8 cellular contexts compared by ENCODE assay signal in the genomic region with DNA sequence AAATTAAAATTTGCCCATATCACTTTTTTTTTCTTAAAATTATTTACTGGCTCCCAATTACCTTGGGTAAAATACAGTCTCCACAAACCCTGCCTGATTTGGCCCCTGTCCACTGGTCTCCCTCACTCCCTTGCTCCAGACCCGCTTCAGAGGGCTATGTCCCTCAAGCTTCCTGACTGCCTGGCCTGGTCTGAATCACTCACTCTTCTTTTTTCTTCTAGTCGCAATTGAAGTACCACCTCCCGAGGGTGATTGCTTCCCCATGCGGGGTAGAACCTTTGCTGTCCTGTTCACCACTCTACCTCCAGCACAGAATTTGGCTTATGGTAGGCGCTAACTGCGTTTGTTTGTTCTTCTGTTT. TPM values are rescaled to one million over a fixed set of nuclear protein-coding genes. Genes with fewer than 3 reads are reported as not detected.
DNase-seq lines count a peak whose midpoint lies in the region; ATAC-seq and TF ChIP-seq lines count a peak whose summit lies in the region.

No MANE protein-coding gene starts in this region.

- ATAC-seq in HG02763 (IDR thresholded peaks at IDR 0.05; ENCODE audit: unreplicated experiment): no peak
- no peak for ATAC-seq in GM18861 (IDR thresholded peaks at IDR 0.05; ENCODE audit: unreplicated experiment)

- H3K4me3 ChIP-seq in CD4-positive, alpha-beta memory T cell (ENCODE audit: low read length in 2 of 2): peak overlapping the region; percentile 59 to 90
- H3K4me3 ChIP-seq in NB4 (ENCODE audit: low read depth, low read length): peak overlapping the region; percentile 82
- H3K4me3 ChIP-seq in endocrine pancreas (ENCODE audit: control insufficient read depth, insufficient read depth, low read length): peak overlapping the region; percentile 77
- peak overlapping the region; percentile 93 for H3K4me3 ChIP-seq in neuron (ENCODE audit: low read length)

- H2AFZ ChIP-seq in neuron (ENCODE audit: low read depth, low read length): peak overlapping the region; percentile 64

- H3K9me3 ChIP-seq in CD4-positive, alpha-beta memory T cell (ENCODE audit: control insufficient read depth in 1 of 2, low read length in 2 of 2): no peaks in the 10 kb centered on the region
- no peaks in the 10 kb centered on the region for H3K9me3 ChIP-seq in endocrine pancreas (ENCODE audit: control insufficient read depth, low read length)
- H3K9me3 ChIP-seq in neuron (ENCODE audit: low read length): no peaks in the 10 kb centered on the region

- peaks cover 21% of the 10 kb centered on the region for H3K4me1 ChIP-seq in CD4-positive, alpha-beta memory T cell (ENCODE audit: insufficient read depth, low read length)
- H3K4me1 ChIP-seq in endocrine pancreas (ENCODE audit: control insufficient read depth, insufficient read depth, low read length): no peaks in the 10 kb centered on the region
- H3K4me1 ChIP-seq in neuron (ENCODE audit: insufficient read depth, low read length): peaks cover 15% of the 10 kb centered on the region

- no peak for TF ChIP-seq POLR2A in NB4 (IDR thresholded peaks at IDR 0.05; ENCODE audit: extremely low read depth, insufficient read length)

- no peaks in the 10 kb centered on the region for H3K27me3 Mint-ChIP-seq in CD4-positive, alpha-beta memory T cell

- TF ChIP-seq CTCF in NB4 (IDR thresholded peaks at IDR 0.05; ENCODE audit: low read depth, low read length): no peak

- peak overlapping the region; percentile 95 to 99 (median 98) for H3K4me3 Mint-ChIP-seq in CD4-positive, alpha-beta memory T cell

- DNase-seq in CD4-positive, alpha-beta memory T cell: no peak
- DNase-seq in NB4 (ENCODE audit: low read depth) (no peak), H4 (ENCODE audit: low spot score) (no peak)
- DNase-seq in activated CD8-positive, alpha-beta memory T cell treated with anti-CD3 and anti-CD28 coated beads for 24 hours: no peak

- intact Hi-C loops in CD4-positive, alpha-beta memory T cell (cut with micrococcal nuclease): loop anchor here (1.0 to 5.0 kb wide), 3 partner anchors 9 to 51 kb away; a partner anchor contains a TSS

- peak overlapping the region; percentile 94 to 99 (median 98) for H3K27ac Mint-ChIP-seq in CD4-positive, alpha-beta memory T cell

- H3K9ac ChIP-seq in endocrine pancreas (ENCODE audit: control insufficient read depth, insufficient read depth, low read length): no peak overlapping the region

- no peaks in the 10 kb centered on the region for H3K9me3 Mint-ChIP-seq in CD4-positive, alpha-beta memory T cell

- CTCF ChIA-PET in CD4-positive, alpha-beta memory T cell (lab: Charles Lee; ENCODE audit: partially characterized antibody): interaction anchor here (0.9 to 1.8 kb wide), 8 partner anchors 8 to 54 kb away, joined by 3 to 8 read pairs (median 3); a partner anchor contains a TSS

- H3K36me3 Mint-ChIP-seq in CD4-positive, alpha-beta memory T cell: peaks cover 14 to 30% of the 10 kb centered on the region in 2 donors

- POLR2A ChIA-PET in CD4-positive, alpha-beta memory T cell (lab: Charles Lee; ENCODE audit: partially characterized antibody): interaction anchor here (1.0 to 2.7 kb wide), 15 partner anchors 9 to 131 kb away, joined by 3 to 45 read pairs (median 5); a partner anchor contains a TSS

- no peaks in the 10 kb centered on the region for H3K36me3 ChIP-seq in CD4-positive, alpha-beta memory T cell (ENCODE audit: insufficient read depth, low read length)
- H3K36me3 ChIP-seq in endocrine pancreas (ENCODE audit: control insufficient read depth, insufficient read depth, low read length) (no peaks in the 10 kb centered on the region), neuron (ENCODE audit: insufficient read depth, low read length) (peaks cover 7% of the 10 kb centered on the region)

- peak overlapping the region; percentile 67 for H3K27ac ChIP-seq in CD4-positive, alpha-beta memory T cell (ENCODE audit: low read depth, low read length)

- H3K4me1 Mint-ChIP-seq in CD4-positive, alpha-beta memory T cell: peaks cover 19 to 33% (median 28%) of the 10 kb centered on the region in 4 donors

- no peaks in the 10 kb centered on the region for H3K27me3 ChIP-seq in CD4-positive, alpha-beta memory T cell (ENCODE audit: insufficient read depth, low read length)
- H3K27me3 ChIP-seq in endocrine pancreas (ENCODE audit: control insufficient read depth, insufficient read depth, low read length): no peaks in the 10 kb centered on the region
- H3K27me3 ChIP-seq in neuron (ENCODE audit: insufficient read depth, low read length): no peaks in the 10 kb centered on the region

RNA-seq across cellular contexts. Expression of a gene that starts 0.6 kb away (rescaled TPM):
- total RNA-seq in CD4-positive, alpha-beta memory T cell: 10 to 100 TPM; 29.6 to 30.5 TPM
- 10 to 100 TPM; 22.1 to 26.5 TPM for polyA plus RNA-seq in CD4-positive, alpha-beta memory T cell
- total RNA-seq in H4 (2014; rRNA removed; shearing (Covaris generic)): 10.9 and 11.4 TPM in 2 replicates

RNA-seq across cellular contexts. Expression of a gene that starts 11.4 kb away (rescaled TPM):
- total RNA-seq in CD4-positive, alpha-beta memory T cell: 1 to 10 TPM; 4.1 to 4.5 TPM
- polyA plus RNA-seq in CD4-positive, alpha-beta memory T cell: under 1 TPM in 1 of 2 donors, not detected in 1; 0.55 TPM
- 10.1 and 18.5 TPM in 2 replicates for total RNA-seq in H4 (2014; rRNA removed; shearing (Covaris generic))

RNA-seq across cellular contexts. Expression of a gene that starts 20.2 kb away (rescaled TPM):
- total RNA-seq in CD4-positive, alpha-beta memory T cell: under 1 TPM in 1 of 2 experiments, not detected in 1; 0.55 TPM
- not detected for polyA plus RNA-seq in CD4-positive, alpha-beta memory T cell
- total RNA-seq in H4 (2014; rRNA removed; shearing (Covaris generic)): not detected in 2 replicates

RNA-seq across cellular contexts. Expression of a gene that starts 23.3 kb away (rescaled TPM):
- 1 to 10 TPM; 5.9 to 6.3 TPM for total RNA-seq in CD4-positive, alpha-beta memory T cell
- under 1 TPM in 1 of 2 donors, not detected in 1; 0.14 TPM for polyA plus RNA-seq in CD4-positive, alpha-beta memory T cell
- 0.81 TPM in 1 of 2 replicates, not detected in the other for total RNA-seq in H4 (2014; rRNA removed; shearing (Covaris generic))

RNA-seq across cellular contexts. Expression of a gene that starts 41.9 kb away (rescaled TPM):
- 10 to 100 TPM; 35.8 TPM for total RNA-seq in CD4-positive, alpha-beta memory T cell
- 10 to 100 TPM; 90.8 to 96.6 TPM for polyA plus RNA-seq in CD4-positive, alpha-beta memory T cell
- 91.9 and 99.5 TPM in 2 replicates for total RNA-seq in H4 (2014; rRNA removed; shearing (Covaris generic))
